ENCODE assay signal across 1 cellular context in genomic region chr22:18048441-18048898, GRCh38.
TF ChIP-seq lines count a peak whose summit lies in the region.

No MANE protein-coding gene starts in this region.

TF ChIP-seq in GM12878, 131 proteins besides CTCF, POLR2A, EP300 and RAD21 (continued from another document):
- no peak for TF ChIP-seq ATF2 (IDR thresholded peaks at IDR 0.05; ENCODE audit: low read length)
